Comparison of ENCODE assay signal across 22 cellular contexts in genomic region chr5:127963931-127964330, GRCh38.
"Had no signal": no experiment of that assay in that cellular context is flagged by ENCODE, and none has a peak within 500 bp of the region (broad histone marks: within the 10 kb centered on the region; RNA-seq: fewer than 3 reads in every experiment).

No MANE protein-coding gene starts in this region.

- FAIRE-seq: endometrium, keratinocyte had no signal

- H3K27me3 ChIP-seq: gastroesophageal sphincter, heart left ventricle, spleen, tibial artery had no signal

- H3K36me3 ChIP-seq: lower lobe of right lung had no signal

- H3K4me3 Mint-ChIP-seq: activated CD4-positive, alpha-beta memory T cell treated with anti-CD3 and anti-CD28 coated beads for 36 hours; activated naive CD8-positive, alpha-beta T cell treated with anti-CD3 and anti-CD28 coated beads, Interleukin-2, amount 10 ng/mL, durations not matched to agents 7 days and 5 days; dendritic cell treated with granulocyte-macrophage colony-stimulating factor and Interleukin-4, amounts not matched to agents 40 ng/mL and 50 ng/mL, for 4 days; naive B cell; neural crest cell had no signal

- H3K4me3 ChIP-seq: gastroesophageal sphincter, heart left ventricle, lower lobe of right lung, spleen, tibial artery had no signal

- H3K27me3 Mint-ChIP-seq: activated CD4-positive, alpha-beta memory T cell treated with anti-CD3 and anti-CD28 coated beads for 36 hours; activated naive CD8-positive, alpha-beta T cell treated with anti-CD3 and anti-CD28 coated beads, Interleukin-2, amount 10 ng/mL, durations not matched to agents 7 days and 5 days; dendritic cell treated with granulocyte-macrophage colony-stimulating factor and Interleukin-4, amounts not matched to agents 40 ng/mL and 50 ng/mL, for 4 days; naive B cell had no signal

- H3K27ac ChIP-seq: gastroesophageal sphincter, lower lobe of right lung, spleen, tibial artery had no signal

- H3K9me3 Mint-ChIP-seq: activated CD4-positive, alpha-beta memory T cell treated with anti-CD3 and anti-CD28 coated beads for 36 hours; activated naive CD8-positive, alpha-beta T cell treated with anti-CD3 and anti-CD28 coated beads, Interleukin-2, amount 10 ng/mL, durations not matched to agents 7 days and 5 days had no signal

- H3K9me3 ChIP-seq: gastroesophageal sphincter, heart left ventricle, lower lobe of right lung, tibial artery had no signal

- DNase-seq: activated CD4-positive, alpha-beta memory T cell treated with anti-CD3 and anti-CD28 coated beads for 36 hours; activated CD4-positive, alpha-beta T cell treated with anti-CD3 and anti-CD28 coated beads for 48 hours; activated naive CD4-positive, alpha-beta T cell treated with Interleukin-2 at 50 U/mL for 16 hours; activated naive CD8-positive, alpha-beta T cell treated with anti-CD3 and anti-CD28 coated beads, Interleukin-2, amount 10 ng/mL, durations not matched to agents 7 days and 5 days; activated T-cell treated with anti-CD3 and anti-CD28 coated beads, Interleukin-2, amount 50 U/mL, for 48 hours; amniotic stem cell; cerebellar nuclear complex; effector CD4-positive, alpha-beta T cell; heart left ventricle; left colon; lower lobe of right lung; naive B cell; occipital lobe; spleen; stimulated activated CD4-positive, alpha-beta T cell treated with anti-CD3 and anti-CD28 coated beads, Interleukin-4, amount 100 ng/mL, for 1 hour; stimulated activated naive CD4-positive, alpha-beta T cell treated with Interleukin-2 at 50 U/mL for 16 hours; tibial artery had no signal

- H3K27ac Mint-ChIP-seq: activated CD4-positive, alpha-beta memory T cell treated with anti-CD3 and anti-CD28 coated beads for 36 hours; activated naive CD8-positive, alpha-beta T cell treated with anti-CD3 and anti-CD28 coated beads, Interleukin-2, amount 10 ng/mL, durations not matched to agents 7 days and 5 days; dendritic cell treated with granulocyte-macrophage colony-stimulating factor and Interleukin-4, amounts not matched to agents 40 ng/mL and 50 ng/mL, for 4 days had no signal
